In the genomic region with DNA sequence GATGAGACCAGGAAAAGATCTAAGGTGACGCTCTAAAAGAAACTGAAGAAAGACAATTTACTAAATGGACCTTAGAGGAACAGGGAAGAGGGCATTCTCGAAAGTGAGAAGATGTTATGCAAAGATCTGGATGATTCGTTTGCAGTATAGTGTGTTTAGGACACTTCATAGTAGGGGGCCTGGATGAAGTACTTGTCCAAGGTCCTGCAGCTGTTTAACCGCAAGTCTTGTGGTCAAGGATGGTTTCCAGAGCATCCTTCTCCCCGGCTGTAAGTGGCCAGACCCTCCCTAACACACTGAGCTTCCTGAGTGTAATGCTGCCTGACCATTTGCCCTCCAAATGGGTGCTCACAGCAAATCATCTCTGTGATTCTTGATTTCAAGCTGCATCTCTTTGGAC, we compare ENCODE assay signal across 17 cellular contexts.
DNase-seq lines count a peak whose midpoint lies in the region; ATAC-seq, FAIRE-seq and TF ChIP-seq lines count a peak whose summit lies in the region.
"Had no signal": no experiment of that assay in that cellular context is flagged by ENCODE, and none has a peak within 500 bp of the region (broad histone marks: within the 10 kb centered on the region; RNA-seq: fewer than 3 reads in every experiment).

No MANE protein-coding gene starts in this region.

- no peaks in the 10 kb centered on the region for H3K4me1 ChIP-seq in HEK293 (ENCODE audit: control insufficient read depth, insufficient read depth, low read length)
- no peaks in the 10 kb centered on the region for H3K4me1 ChIP-seq in esophagus muscularis mucosa
- H3K4me1 ChIP-seq: BE2C, Caco-2, HAP-1 had no signal

- H3K9me3 ChIP-seq in HEK293 (ENCODE audit: control insufficient read depth, insufficient read depth, low read depth, low read length) = no peaks in the 10 kb centered on the region
- H3K9me3 ChIP-seq in esophagus muscularis mucosa = no peaks in the 10 kb centered on the region
- H3K9me3 ChIP-seq: BE2C, Caco-2, HAP-1 had no signal

- peak; percentile 79 for FAIRE-seq in urothelium cell line (lab: Jason Lieb, UNC)
- FAIRE-seq: D721Med, G401.6, GM12891, GM19239, K562 had no signal

- H3K9me3 Mint-ChIP-seq in CD14-positive monocyte = peaks cover 3 to 9% (median 6%) of the 10 kb centered on the region in 7 donors

- 65% methylated on average over 5 of the region's 5 CpGs for WGBS in esophagus muscularis mucosa

- no peak overlapping the region for H3K27ac Mint-ChIP-seq in CD14-positive monocyte
- H3K27ac Mint-ChIP-seq: CD4-positive, alpha-beta T cell had no signal

- ATAC-seq in HG03175 (IDR thresholded peaks at IDR 0.05; ENCODE audit: unreplicated experiment) = no peak
- ATAC-seq: K562 had no signal

- TF ChIP-seq CTCF in HEK293 (tag by site-specific recombination; IDR thresholded peaks at IDR 0.05) (no peak), esophagus muscularis mucosa (IDR thresholded peaks at IDR 0.05) (no peak), CD14-positive monocyte (IDR thresholded peaks at IDR 0.05) (no peak)

- no peaks in the 10 kb centered on the region for H3K4me1 Mint-ChIP-seq in CD14-positive monocyte

- intact Hi-C loops in esophagus muscularis mucosa (cut with DNase I) = no loop called here
- intact Hi-C loops in CD14-positive monocyte (cut with micrococcal nuclease) = no loop called here

- DNase-seq in AG20443 (ENCODE audit: low spot score) (peak; percentile 2), esophagus muscularis mucosa (ENCODE audit: extremely low spot score) (peak; percentile 37), urothelium cell line (ENCODE audit: low spot score) (no peak), CD14-positive monocyte (ENCODE audit: low spot score) (no peak)
- DNase-seq: BE2C; C1 segment of cervical spinal cord; Caco-2; CD4-positive, alpha-beta T cell had no signal

- no peaks in the 10 kb centered on the region for H3K36me3 Mint-ChIP-seq in CD14-positive monocyte

- POLR2A ChIA-PET in HEK293 (lab: Yijun Ruan, JAX) = no interaction called here

- no peak for TF ChIP-seq POLR2A in esophagus muscularis mucosa (IDR thresholded peaks at IDR 0.05; ENCODE audit: low read depth)

- H3K36me3 ChIP-seq in HEK293 (ENCODE audit: control insufficient read depth in 2 of 2, insufficient read depth in 1 of 2, low read length in 2 of 2) (no peaks in the 10 kb centered on the region), esophagus muscularis mucosa (no peaks in the 10 kb centered on the region)
- H3K36me3 ChIP-seq: BE2C, HAP-1 had no signal

- H3K4me3 ChIP-seq in HEK293 (ENCODE audit: low read depth, low read length) (no peak overlapping the region), esophagus muscularis mucosa (no peak overlapping the region)
- H3K4me3 ChIP-seq: HAP-1, K562 had no signal

- H3K27me3 Mint-ChIP-seq in CD14-positive monocyte (ENCODE audit: low read depth in 3 of 3) = peaks cover 1 to 4% (median 2%) of the 10 kb centered on the region in 3 donors

- H3K27ac ChIP-seq in HEK293 (ENCODE audit: extremely low read depth, low read depth, low read length) = no peak overlapping the region
- H3K27ac ChIP-seq in esophagus muscularis mucosa (replicated peaks in 1 of 4) = no peak overlapping the region
- H3K27ac ChIP-seq: HL-60 had no signal

- no peak for TF ChIP-seq EP300 in esophagus muscularis mucosa (IDR thresholded peaks at IDR 0.05)

- no peak overlapping the region for H3K4me3 Mint-ChIP-seq in CD14-positive monocyte
- H3K4me3 Mint-ChIP-seq: CD4-positive, alpha-beta T cell had no signal

- CTCF ChIA-PET in HEK293 (lab: Yijun Ruan, JAX) = no interaction called here

- H3K27me3 ChIP-seq in esophagus muscularis mucosa = no peaks in the 10 kb centered on the region
- H3K27me3 ChIP-seq: BE2C had no signal

TF ChIP-seq in HEK293, 187 proteins besides CTCF, POLR2A, EP300 and RAD21:
- TF ChIP-seq REPIN1 (tag by site-specific recombination; IDR thresholded peaks at IDR 0.05; ENCODE audit: low read depth) = no peak
- no peak for TF ChIP-seq ZNF280D (tag by site-specific recombination; IDR thresholded peaks at IDR 0.05)
- TF ChIP-seq, protein P1, sequence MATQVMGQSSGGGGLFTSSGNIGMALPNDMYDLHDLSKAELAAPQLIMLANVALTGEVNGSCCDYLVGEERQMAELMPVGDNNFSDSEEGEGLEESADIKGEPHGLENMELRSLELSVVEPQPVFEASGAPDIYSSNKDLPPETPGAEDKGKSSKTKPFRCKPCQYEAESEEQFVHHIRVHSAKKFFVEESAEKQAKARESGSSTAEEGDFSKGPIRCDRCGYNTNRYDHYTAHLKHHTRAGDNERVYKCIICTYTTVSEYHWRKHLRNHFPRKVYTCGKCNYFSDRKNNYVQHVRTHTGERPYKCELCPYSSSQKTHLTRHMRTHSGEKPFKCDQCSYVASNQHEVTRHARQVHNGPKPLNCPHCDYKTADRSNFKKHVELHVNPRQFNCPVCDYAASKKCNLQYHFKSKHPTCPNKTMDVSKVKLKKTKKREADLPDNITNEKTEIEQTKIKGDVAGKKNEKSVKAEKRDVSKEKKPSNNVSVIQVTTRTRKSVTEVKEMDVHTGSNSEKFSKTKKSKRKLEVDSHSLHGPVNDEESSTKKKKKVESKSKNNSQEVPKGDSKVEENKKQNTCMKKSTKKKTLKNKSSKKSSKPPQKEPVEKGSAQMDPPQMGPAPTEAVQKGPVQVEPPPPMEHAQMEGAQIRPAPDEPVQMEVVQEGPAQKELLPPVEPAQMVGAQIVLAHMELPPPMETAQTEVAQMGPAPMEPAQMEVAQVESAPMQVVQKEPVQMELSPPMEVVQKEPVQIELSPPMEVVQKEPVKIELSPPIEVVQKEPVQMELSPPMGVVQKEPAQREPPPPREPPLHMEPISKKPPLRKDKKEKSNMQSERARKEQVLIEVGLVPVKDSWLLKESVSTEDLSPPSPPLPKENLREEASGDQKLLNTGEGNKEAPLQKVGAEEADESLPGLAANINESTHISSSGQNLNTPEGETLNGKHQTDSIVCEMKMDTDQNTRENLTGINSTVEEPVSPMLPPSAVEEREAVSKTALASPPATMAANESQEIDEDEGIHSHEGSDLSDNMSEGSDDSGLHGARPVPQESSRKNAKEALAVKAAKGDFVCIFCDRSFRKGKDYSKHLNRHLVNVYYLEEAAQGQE (tag by site-specific recombination; IDR thresholded peaks at IDR 0.05) = peak; percentile 62
- TF ChIP-seq ZNF660 (tag by site-specific recombination; IDR thresholded peaks at IDR 0.05) = no peak
TF ChIP-seq in HEK293: peak in this region for 1.

Comparison
In these comparisons a context has a peak if more than half of its experiments do, and no peak if none do; other contexts are left out.
1. DNase-seq: peak in AG20443 (single experiment) and esophagus muscularis mucosa (single experiment); none in urothelium cell line (single experiment) and CD14-positive monocyte (single experiment).